8 cellular contexts compared by ENCODE assay signal in the genomic region with DNA sequence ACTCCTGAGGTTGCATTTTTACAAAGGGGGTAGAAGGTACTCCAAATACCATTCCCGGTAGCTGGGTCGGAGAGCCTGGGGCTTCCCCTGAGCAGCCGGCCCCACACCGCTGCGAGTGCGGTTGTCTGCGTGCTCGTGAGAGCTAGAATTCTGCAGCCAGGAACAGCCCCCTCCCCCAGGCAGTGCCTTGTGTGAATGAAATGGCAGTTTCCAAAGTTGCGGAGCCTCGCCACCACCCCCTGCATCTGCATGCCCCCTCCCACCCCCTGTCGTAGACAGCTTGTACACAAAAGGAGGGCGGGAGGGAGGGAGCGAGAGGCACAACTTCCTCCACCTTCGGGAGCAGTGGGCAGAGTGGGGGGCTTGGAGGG. TPM values are rescaled to one million over a fixed set of nuclear protein-coding genes. Genes with fewer than 3 reads are reported as not detected.
DNase-seq lines count a peak whose midpoint lies in the region; ATAC-seq and TF ChIP-seq lines count a peak whose summit lies in the region.

No MANE protein-coding gene starts in this region.

- H3K4me1 ChIP-seq in left ventricle myocardium inferior (peaks cover 52% of the 10 kb centered on the region), mucosa of descending colon (ENCODE audit: low read depth) (peaks cover 34% of the 10 kb centered on the region), uterus (peaks cover 0 to 18% of the 10 kb centered on the region in 2 donors), PC-9 (replicated peaks; ENCODE audit: insufficient read depth) (no peaks in the 10 kb centered on the region)

- intact Hi-C loops in left ventricle myocardium inferior (cut with micrococcal nuclease), result no loop called here
- intact Hi-C loops in Right ventricle myocardium superior (cut with DNase I), result loop anchor here (10.0 kb wide), 1 partner anchor 663 kb away; no protein-coding TSS in a partner anchor
- intact Hi-C loops in mucosa of descending colon (cut with DNase I, micrococcal nuclease), result loop anchor here (10.0 kb wide), 2 partner anchors 343 to 563 kb away; no protein-coding TSS in a partner anchor
- intact Hi-C loops in uterus (cut with DNase I; ENCODE audit: low total_unique reads), result no loop called here
- intact Hi-C loops in PC-9 (cut with micrococcal nuclease; ENCODE audit: unreplicated experiment), result no loop called here

- TF ChIP-seq CTCF in left ventricle myocardium inferior (IDR thresholded peaks at IDR 0.05; ENCODE audit: borderline replicate concordance) (no peak), mucosa of descending colon (IDR thresholded peaks at IDR 0.05) (no peak), uterus (IDR thresholded peaks at IDR 0.05) (no peak), PC-9 (conservative IDR thresholded peaks at IDR 0.05) (no peak)

- H3K9me3 ChIP-seq in left ventricle myocardium inferior (replicated peaks) (no peaks in the 10 kb centered on the region), mucosa of descending colon (no peaks in the 10 kb centered on the region), uterus (no peaks in the 10 kb centered on the region), PC-9 (ENCODE audit: insufficient read depth, low read depth) (no peaks in the 10 kb centered on the region)

- no peak for ATAC-seq in Right ventricle myocardium superior (ENCODE audit: poor library complexity)
- ATAC-seq in mucosa of descending colon, result peak; percentile 3

- peak overlapping the region; percentile 23 for H3K27ac ChIP-seq in left ventricle myocardium inferior (replicated peaks)
- H3K27ac ChIP-seq in uterus, result no peak overlapping the region
- no peak overlapping the region for H3K27ac ChIP-seq in PC-9

- POLR2A ChIA-PET in PC-9 (lab: Charles Lee; ENCODE audit: unreplicated experiment), result no interaction called here

- H3K36me3 ChIP-seq in left ventricle myocardium inferior, result no peaks in the 10 kb centered on the region
- no peaks in the 10 kb centered on the region for H3K36me3 ChIP-seq in mucosa of descending colon (ENCODE audit: low read depth)
- H3K36me3 ChIP-seq in uterus, result no peaks in the 10 kb centered on the region
- H3K36me3 ChIP-seq in PC-9 (ENCODE audit: low read depth), result no peaks in the 10 kb centered on the region

- H3K27me3 ChIP-seq in left ventricle myocardium inferior (ENCODE audit: low read depth), result peaks cover 57% of the 10 kb centered on the region
- H3K27me3 ChIP-seq in uterus, result peaks cover 3 to 7% of the 10 kb centered on the region in 2 donors
- peaks cover 68% of the 10 kb centered on the region for H3K27me3 ChIP-seq in PC-9 (ENCODE audit: insufficient read depth, low read depth)

- H3F3A ChIP-seq in PC-9 (ENCODE audit: insufficient read depth, low read depth), result no peaks in the 10 kb centered on the region

- no peaks in the 10 kb centered on the region for H4K20me1 ChIP-seq in PC-9 (ENCODE audit: insufficient read depth)

- no peak for TF ChIP-seq POLR2A in uterus (IDR thresholded peaks at IDR 0.05)

- BruUV-seq in PC-9 (replicated peaks; lab: Mats Ljungman, UMichigan), result no TSS peak

- no peak for DNase-seq in left ventricle myocardium inferior
- DNase-seq in Right ventricle myocardium superior, result no peak
- DNase-seq in astrocyte of the hippocampus (ENCODE audit: low read depth, low spot score), result peak; percentile 37
- DNase-seq in mucosa of descending colon, result no peak
- DNase-seq in uterus, result no peak
- DNase-seq in NCI-H128 (lab: John Stamatoyannopoulos, UW; ENCODE audit: unreplicated experiment), result no peak
- no peak for DNase-seq in PC-9
- DNase-seq in foreskin melanocyte, result no peak

- no peak overlapping the region for H3K4me2 ChIP-seq in PC-9

- no peaks in the 10 kb centered on the region for H3K9me2 ChIP-seq in PC-9 (ENCODE audit: insufficient read depth)

- H3K4me3 ChIP-seq in left ventricle myocardium inferior, result peak overlapping the region; percentile 73
- H3K4me3 ChIP-seq in mucosa of descending colon, result no peak overlapping the region
- peak overlapping the region; percentile 30 to 44 for H3K4me3 ChIP-seq in uterus
- H3K4me3 ChIP-seq in PC-9, result no peak overlapping the region

- no peak overlapping the region for H2AFZ ChIP-seq in PC-9

- CTCF ChIA-PET in PC-9 (lab: Charles Lee), result no interaction called here

- H3K79me2 ChIP-seq in PC-9 (ENCODE audit: low read depth), result no peaks in the 10 kb centered on the region

RNA-seq across cellular contexts. Expression of a gene that starts 1.1 kb away (rescaled TPM):
- 0.38 TPM for total RNA-seq in left ventricle myocardium inferior
- total RNA-seq in Right ventricle myocardium superior, result 0.24 TPM
- total RNA-seq in mucosa of descending colon, result 1 to 10 TPM in 2 of 3 donors, under 1 TPM in 1; 0.52 to 1.1 (median 1.1) TPM
- total RNA-seq in uterus, result 1 to 10 TPM in 3 of 4 donors, not detected in 1; 1.3 to 4.1 (median 1.9) TPM
- not detected in 2 replicates for total RNA-seq in PC-9 (2021)

Comparison
In these comparisons a context has a peak if more than half of its experiments do, and no peak if none do; other contexts are left out.
1. intact Hi-C loops: an anchor here in Right ventricle myocardium superior (10.0 kb wide) and mucosa of descending colon (10.0 kb wide); none called in left ventricle myocardium inferior, uterus and PC-9.
2. H3K4me3 ChIP-seq: peak in left ventricle myocardium inferior (single experiment) and uterus (2 of 2); none in mucosa of descending colon (single experiment) and PC-9 (single experiment).